Comparison of ENCODE assay signal across 8 cellular contexts in the genomic region with DNA sequence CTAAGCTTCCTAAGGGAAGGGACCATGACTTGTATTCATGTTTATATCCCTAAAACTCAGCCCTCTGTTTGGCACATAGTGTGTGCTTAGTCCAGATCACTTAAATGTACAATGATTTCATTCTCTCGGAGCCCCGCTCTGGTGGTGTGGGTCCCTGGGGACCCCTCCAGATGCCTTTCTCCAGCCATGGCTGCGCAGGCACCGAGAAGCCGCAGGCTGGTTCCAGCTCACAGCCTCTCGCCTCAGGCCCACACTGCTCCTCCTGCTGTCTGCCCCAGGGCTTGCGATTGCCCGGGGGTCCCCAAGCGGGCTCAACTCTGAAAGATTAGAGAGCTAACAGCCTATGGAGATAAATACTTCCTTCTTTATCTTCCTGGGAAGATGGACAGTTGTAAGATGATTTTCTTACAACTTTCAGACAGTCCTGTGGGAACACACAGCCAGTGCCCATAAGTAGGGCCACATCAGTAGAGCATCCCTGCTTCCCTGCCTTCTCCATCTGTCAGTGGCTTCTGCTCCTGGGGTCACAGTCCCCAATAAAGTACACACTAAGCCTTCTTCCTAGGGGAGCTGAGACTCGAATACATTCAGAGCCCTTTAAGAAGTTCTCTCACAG.
A peak's percentile ranks its signal among the peaks of the same experiment; 100 is the strongest.
DNase-seq lines count a peak whose midpoint lies in the region; ATAC-seq and TF ChIP-seq lines count a peak whose summit lies in the region.

No MANE protein-coding gene starts in this region.

- peak overlapping the region; percentile 99 for H3K27ac Mint-ChIP-seq in CD8-positive, alpha-beta T cell

- intact Hi-C loops in CD8-positive, alpha-beta T cell (cut with DNase I, micrococcal nuclease) = loop anchor here (1.0 to 5.0 kb wide), 6 partner anchors 65 to 248 kb away; partner anchors contain the start of genes CENPV (in 2 of the 2), NCOR1 (in 2 of the 2) and TRPV2 (in 1 of the 2)

- H3K4me3 Mint-ChIP-seq in CD8-positive, alpha-beta T cell = peak overlapping the region; percentile 75

- H3K4me1 ChIP-seq in CD8-positive, alpha-beta T cell (ENCODE audit: insufficient read depth, low read length) = peaks cover 49% of the 10 kb centered on the region
- H3K4me1 ChIP-seq in effector memory CD4-positive, alpha-beta T cell (ENCODE audit: control insufficient read depth, insufficient read depth, low read length, poor library complexity, severe bottlenecking) = peaks cover 47% of the 10 kb centered on the region
- peaks cover 30 to 36% of the 10 kb centered on the region in 2 experiments for H3K4me1 ChIP-seq in neutrophil (ENCODE audit: control insufficient read depth in 1 of 2, insufficient read depth in 1 of 2, low read depth in 1 of 2, low read length in 1 of 2)

- DNase-seq in CD8-positive, alpha-beta T cell = no peak
- DNase-seq in OCI-M1 (lab: John Stamatoyannopoulos, UW) (peak; percentile 49), amniotic stem cell (lab: John Stamatoyannopoulos, UW) (no peak), cerebellum (ENCODE audit: low spot score) (no peak), COLO829 (ENCODE audit: low spot score) (no peak)
- no peak for DNase-seq in effector memory CD4-positive, alpha-beta T cell

- no peaks in the 10 kb centered on the region for H3K9me3 ChIP-seq in CD8-positive, alpha-beta T cell (ENCODE audit: low read length)
- no peaks in the 10 kb centered on the region for H3K9me3 ChIP-seq in effector memory CD4-positive, alpha-beta T cell (ENCODE audit: control insufficient read depth, low read length)
- no peaks in the 10 kb centered on the region for H3K9me3 ChIP-seq in neutrophil

- no peak for TF ChIP-seq CTCF in CD8-positive, alpha-beta T cell (IDR thresholded peaks at IDR 0.05)
- no peak for TF ChIP-seq CTCF in neutrophil (IDR thresholded peaks at IDR 0.05)

- H3K4me1 Mint-ChIP-seq in CD8-positive, alpha-beta T cell (ENCODE audit: low read depth) = peaks cover 50% of the 10 kb centered on the region

- CTCF ChIA-PET in CD8-positive, alpha-beta T cell (lab: Charles Lee) = interaction anchor here (0.8 to 2.2 kb wide), 6 partner anchors 9 to 128 kb away, joined by 3 to 7 read pairs (median 4); partner anchors contain the start of genes CENPV and TRPV2

- no peak for ATAC-seq in CD8-positive, alpha-beta T cell
- ATAC-seq in GM21423 (IDR thresholded peaks at IDR 0.05; ENCODE audit: unreplicated experiment) = peak; percentile 45

- peak overlapping the region; percentile 19 for H3K4me3 ChIP-seq in CD8-positive, alpha-beta T cell (ENCODE audit: low read depth, low read length)
- peak overlapping the region; percentile 22 for H3K4me3 ChIP-seq in effector memory CD4-positive, alpha-beta T cell (ENCODE audit: insufficient read depth, low read depth, low read length, poor library complexity, severe bottlenecking)
- peak overlapping the region; percentile 33 to 50 for H3K4me3 ChIP-seq in neutrophil (ENCODE audit: low read depth in 1 of 2, low read length in 1 of 2)

- peak overlapping the region; percentile 60 for H3K27ac ChIP-seq in CD8-positive, alpha-beta T cell (ENCODE audit: low read depth, low read length)
- H3K27ac ChIP-seq in effector memory CD4-positive, alpha-beta T cell (ENCODE audit: insufficient read depth, low read length, poor library complexity, severe bottlenecking) = peak overlapping the region; percentile 69
- peak overlapping the region; percentile 87 for H3K27ac ChIP-seq in neutrophil

- H3K27me3 ChIP-seq in CD8-positive, alpha-beta T cell (ENCODE audit: insufficient read depth, low read length) = no peaks in the 10 kb centered on the region
- H3K27me3 ChIP-seq in effector memory CD4-positive, alpha-beta T cell (replicated peaks; ENCODE audit: control insufficient read depth, insufficient read depth, low read length, poor library complexity, severe bottlenecking) = no peaks in the 10 kb centered on the region
- H3K27me3 ChIP-seq in neutrophil = no peaks in the 10 kb centered on the region

- POLR2A ChIA-PET in CD8-positive, alpha-beta T cell (lab: Charles Lee) = interaction anchor here (0.9 to 2.2 kb wide), 7 partner anchors 9 to 249 kb away, joined by 3 to 11 read pairs (median 5); partner anchors contain the start of genes CENPV, NCOR1 and UBB

- peaks cover 8% of the 10 kb centered on the region for H3K36me3 Mint-ChIP-seq in CD8-positive, alpha-beta T cell

- no peaks in the 10 kb centered on the region for H3K9me3 Mint-ChIP-seq in CD8-positive, alpha-beta T cell

- no peaks in the 10 kb centered on the region for H3K36me3 ChIP-seq in CD8-positive, alpha-beta T cell (ENCODE audit: insufficient read depth, low read length)
- H3K36me3 ChIP-seq in effector memory CD4-positive, alpha-beta T cell (ENCODE audit: control insufficient read depth, insufficient read depth, low read length) = no peaks in the 10 kb centered on the region
- no peaks in the 10 kb centered on the region for H3K36me3 ChIP-seq in neutrophil

- no peaks in the 10 kb centered on the region for H3K27me3 Mint-ChIP-seq in CD8-positive, alpha-beta T cell (ENCODE audit: low read depth)
